Comparison of ENCODE assay signal across 14 cellular contexts in genomic region chr1:243597383-243597782, GRCh38.
DNase-seq lines count a peak whose midpoint lies in the region; ATAC-seq and TF ChIP-seq lines count a peak whose summit lies in the region.
"Had no signal": no experiment of that assay in that cellular context is flagged by ENCODE, and none has a peak within 500 bp of the region (broad histone marks: within the 10 kb centered on the region; RNA-seq: fewer than 3 reads in every experiment).

No MANE protein-coding gene starts in this region.

- no peak overlapping the region for H3K4me2 ChIP-seq in IMR-90 (ENCODE audit: low read depth, low read length)
- H3K4me2 ChIP-seq: neural progenitor cell had no signal

- H3K4ac ChIP-seq in IMR-90 (ENCODE audit: low read depth, low read length): peak overlapping the region; percentile 61; the same call in 1 of the 2 replicates

- peak overlapping the region in 2 of 7 donors; percentile 27 to 28 for H3K4me3 Mint-ChIP-seq in CD8-positive, alpha-beta memory T cell
- no peak overlapping the region for H3K4me3 Mint-ChIP-seq in activated naive CD8-positive, alpha-beta T cell treated with anti-CD3 and anti-CD28 coated beads, Interleukin-2, amount 50 U/mL, for 24 hours
- H3K4me3 Mint-ChIP-seq: activated B cell treated with CpG ODN at 0.5 μM for 24 hours, memory B cell, neural progenitor cell had no signal

- peaks cover 11 to 17% of the 10 kb centered on the region in 2 experiments for H3K79me1 ChIP-seq in IMR-90 (ENCODE audit: low read depth in 1 of 2, low read length in 2 of 2)

- H2AK5ac ChIP-seq in IMR-90 (ENCODE audit: low read depth, low read length): peak overlapping the region; percentile 59

- no peak overlapping the region for H2AK9ac ChIP-seq in IMR-90 (replicated peaks; ENCODE audit: low read depth, low read length, poor library complexity)

- H3K9ac ChIP-seq in IMR-90 (ENCODE audit: low read depth, low read length): no peak overlapping the region
- H3K9ac ChIP-seq: BLaER1 treated with 17β-estradiol and CSF1 and Interleukin-3, amounts not matched to agents 10 nM and 100 nM; neural progenitor cell had no signal

- peaks cover 25% of the 10 kb centered on the region for H3K4me1 ChIP-seq in CD8-positive, alpha-beta memory T cell (ENCODE audit: insufficient read depth, low read length)
- H3K4me1 ChIP-seq in IMR-90 (ENCODE audit: control insufficient read depth, insufficient read depth, low read length) (peaks cover 4% of the 10 kb centered on the region), lower lobe of right lung (no peaks in the 10 kb centered on the region), A673 (ENCODE audit: insufficient read depth, low read length, poor library complexity, severe bottlenecking) (no peaks in the 10 kb centered on the region)
- peaks cover 7% of the 10 kb centered on the region for H3K4me1 ChIP-seq in effector memory CD4-positive, alpha-beta T cell (ENCODE audit: control insufficient read depth, insufficient read depth, low read length, poor library complexity, severe bottlenecking)
- H3K4me1 ChIP-seq: neural progenitor cell had no signal

- in situ Hi-C loops in IMR-90 (cut with MboI; ENCODE audit: low sequenced_read_pairs): no loop called here

- TF ChIP-seq CTCF in IMR-90 (conservative IDR thresholded peaks at IDR 0.05; ENCODE audit: low read depth, low read length) (no peak), lower lobe of right lung (IDR thresholded peaks at IDR 0.05) (no peak), A673 (conservative IDR thresholded peaks at IDR 0.05; ENCODE audit: low read depth, low read length) (no peak)

- no peak overlapping the region for H3K27ac ChIP-seq in CD8-positive, alpha-beta memory T cell (ENCODE audit: low read depth, low read length)
- H3K27ac ChIP-seq in IMR-90 (ENCODE audit: insufficient read depth, low read length): peak overlapping the region; percentile 42; the same call in 1 of the 2 replicates
- H3K27ac ChIP-seq in lower lobe of right lung: no peak overlapping the region
- H3K27ac ChIP-seq in effector memory CD4-positive, alpha-beta T cell (ENCODE audit: insufficient read depth, low read length, poor library complexity, severe bottlenecking): no peak overlapping the region
- H3K27ac ChIP-seq in A673 (ENCODE audit: low read depth, low read length, poor library complexity, severe bottlenecking): no peak overlapping the region
- H3K27ac ChIP-seq: BLaER1 treated with 17β-estradiol and CSF1 and Interleukin-3, amounts not matched to agents 10 nM and 100 nM; neural progenitor cell had no signal

- BruUV-seq in IMR-90 (replicated peaks; lab: Mats Ljungman, UMichigan): no TSS peak
- BruUV-seq in A673 (replicated peaks; lab: Mats Ljungman, UMichigan): no TSS peak

- ATAC-seq in IMR-90 (ENCODE audit: low read depth): no peak
- peak; percentile 21 for ATAC-seq in activated naive CD8-positive, alpha-beta T cell treated with anti-CD3 and anti-CD28 coated beads, Interleukin-2, amount 50 U/mL, for 24 hours
- peak; percentile 63 to 74 for ATAC-seq in lower lobe of right lung
- ATAC-seq in GM18873 (IDR thresholded peaks at IDR 0.05; ENCODE audit: low FRiP score, unreplicated experiment): no peak

- peaks cover 8 to 17% (median 10%) of the 10 kb centered on the region in 3 donors for H3K36me3 Mint-ChIP-seq in CD8-positive, alpha-beta memory T cell
- H3K36me3 Mint-ChIP-seq in activated naive CD8-positive, alpha-beta T cell treated with anti-CD3 and anti-CD28 coated beads, Interleukin-2, amount 50 U/mL, for 24 hours (ENCODE audit: low read depth): peaks cover 33% of the 10 kb centered on the region

- no peak overlapping the region; the same call in 1 of the 2 replicates for H3K18ac ChIP-seq in IMR-90 (ENCODE audit: low read depth, low read length)

- H3K23ac ChIP-seq in IMR-90 (ENCODE audit: low read depth, low read length): no peak overlapping the region

- H3K4me3 ChIP-seq in CD8-positive, alpha-beta memory T cell (ENCODE audit: low read length): no peak overlapping the region
- H3K4me3 ChIP-seq in IMR-90 (ENCODE audit: insufficient read depth, low read depth, low read length) (no peak overlapping the region), lower lobe of right lung (no peak overlapping the region), A673 (ENCODE audit: low read depth, low read length, poor library complexity, severe bottlenecking) (no peak overlapping the region)
- H3K4me3 ChIP-seq in effector memory CD4-positive, alpha-beta T cell (ENCODE audit: insufficient read depth, low read depth, low read length, poor library complexity, severe bottlenecking): no peak overlapping the region
- H3K4me3 ChIP-seq: BLaER1 treated with 17β-estradiol and CSF1 and Interleukin-3, amounts not matched to agents 10 nM and 100 nM; neural progenitor cell had no signal

- intact Hi-C loops in IMR-90 (cut with micrococcal nuclease) (no loop called here), lower lobe of right lung (cut with DNase I) (no loop called here), A673 (cut with micrococcal nuclease; ENCODE audit: unreplicated experiment) (no loop called here)

- CTCF ChIA-PET in CD8-positive, alpha-beta memory T cell (lab: Charles Lee): no interaction called here
- CTCF ChIA-PET in IMR-90 (lab: Yijun Ruan, JAX) (no interaction called here), A673 (lab: Charles Lee) (no interaction called here)

- H2BK5ac ChIP-seq in IMR-90 (ENCODE audit: low read depth, low read length, poor library complexity, severe bottlenecking): peak overlapping the region; percentile 5

- H4K20me1 ChIP-seq in IMR-90 (ENCODE audit: insufficient read depth, low read length): no peaks in the 10 kb centered on the region

- H4K8ac ChIP-seq in IMR-90 (ENCODE audit: low read depth in 2 of 2, low read length in 2 of 2): peak overlapping the region; percentile 9 to 16; a peak in 2 of 4 replicates

- POLR2A ChIA-PET in CD8-positive, alpha-beta memory T cell (lab: Charles Lee): no interaction called here
- POLR2A ChIA-PET in IMR-90 (lab: Charles Lee; ENCODE audit: unreplicated experiment) (no interaction called here), A673 (lab: Charles Lee; ENCODE audit: low non-redundant PET) (no interaction called here)

- peak overlapping the region; percentile 73; the same call in 1 of the 2 replicates for H2BK120ac ChIP-seq in IMR-90 (ENCODE audit: low read depth, low read length)

- peaks cover 5 to 8% (median 6%) of the 10 kb centered on the region in 5 donors for H3K9me3 Mint-ChIP-seq in CD8-positive, alpha-beta memory T cell
- peaks cover 7% of the 10 kb centered on the region for H3K9me3 Mint-ChIP-seq in activated naive CD8-positive, alpha-beta T cell treated with anti-CD3 and anti-CD28 coated beads, Interleukin-2, amount 50 U/mL, for 24 hours

- DNase-seq in CD8-positive, alpha-beta memory T cell: no peak
- peak; percentile 3 for DNase-seq in IMR-90
- no peak for DNase-seq in activated naive CD8-positive, alpha-beta T cell treated with anti-CD3 and anti-CD28 coated beads, Interleukin-2, amount 50 U/mL, for 24 hours
- no peak for DNase-seq in lower lobe of right lung
- DNase-seq in effector memory CD4-positive, alpha-beta T cell: no peak
- DNase-seq in stimulated activated CD8-positive, alpha-beta memory T cell treated with anti-CD3 and anti-CD28 coated beads, Interleukin-4, amount 100 ng/mL, for 48 hours: no peak
- no peak for DNase-seq in A673 (ENCODE audit: low spot score)
- DNase-seq: activated B cell treated with CpG ODN at 0.5 μM for 24 hours; central memory CD4-positive, alpha-beta T cell; KBM-7 had no signal

- dilution Hi-C loops in IMR-90 (cut with HindIII; ENCODE audit: low sequenced_read_pairs, unreplicated experiment): no loop called here

- H3K9me3 ChIP-seq in CD8-positive, alpha-beta memory T cell (ENCODE audit: low read length): no peaks in the 10 kb centered on the region
- H3K9me3 ChIP-seq in IMR-90 (ENCODE audit: control insufficient read depth, insufficient read depth, low read length) (peaks cover 3% of the 10 kb centered on the region), lower lobe of right lung (peaks cover 12% of the 10 kb centered on the region), A673 (ENCODE audit: low read depth, low read length, poor library complexity, severe bottlenecking) (no peaks in the 10 kb centered on the region)
- H3K9me3 ChIP-seq in effector memory CD4-positive, alpha-beta T cell (ENCODE audit: control insufficient read depth, low read length): peaks cover 6% of the 10 kb centered on the region

- H3K56ac ChIP-seq in IMR-90 (ENCODE audit: extremely low read depth, insufficient read depth, low read length): no peak overlapping the region

- 0 out of 2 replicates have a peak overlapping the region, but pooled peaks have one; percentile 3 for H3K14ac ChIP-seq in IMR-90 (replicated peaks; ENCODE audit: low read depth, low read length)

- peak overlapping the region; percentile 54; the same call in 1 of the 3 replicates for H2BK15ac ChIP-seq in IMR-90 (ENCODE audit: low read depth, low read length)

- no peaks in the 10 kb centered on the region for H3K27me3 Mint-ChIP-seq in CD8-positive, alpha-beta memory T cell
- H3K27me3 Mint-ChIP-seq in activated naive CD8-positive, alpha-beta T cell treated with anti-CD3 and anti-CD28 coated beads, Interleukin-2, amount 50 U/mL, for 24 hours: no peaks in the 10 kb centered on the region
- H3K27me3 Mint-ChIP-seq: activated B cell treated with CpG ODN at 0.5 μM for 24 hours, memory B cell had no signal

- H3K36me3 ChIP-seq in CD8-positive, alpha-beta memory T cell (ENCODE audit: insufficient read depth, low read length): no peaks in the 10 kb centered on the region
- H3K36me3 ChIP-seq in IMR-90 (ENCODE audit: control insufficient read depth, insufficient read depth, low read length) (peaks cover 4% of the 10 kb centered on the region), lower lobe of right lung (no peaks in the 10 kb centered on the region), A673 (ENCODE audit: insufficient read depth, low read length, poor library complexity, severe bottlenecking) (no peaks in the 10 kb centered on the region)
- H3K36me3 ChIP-seq in effector memory CD4-positive, alpha-beta T cell (ENCODE audit: control insufficient read depth, insufficient read depth, low read length): peaks cover 6% of the 10 kb centered on the region
- H3K36me3 ChIP-seq: neural progenitor cell had no signal

- H3K27ac Mint-ChIP-seq in CD8-positive, alpha-beta memory T cell: peak overlapping the region in 7 of 8 donors; percentile 11 to 75 (median 59)
- peak overlapping the region; percentile 75 for H3K27ac Mint-ChIP-seq in activated naive CD8-positive, alpha-beta T cell treated with anti-CD3 and anti-CD28 coated beads, Interleukin-2, amount 50 U/mL, for 24 hours
- H3K27ac Mint-ChIP-seq: neural progenitor cell had no signal

- no peak overlapping the region for H4K5ac ChIP-seq in IMR-90 (ENCODE audit: low read depth, low read length)

- H3K9me1 ChIP-seq in IMR-90 (ENCODE audit: insufficient read depth, low read length): peaks cover 11% of the 10 kb centered on the region

- no peak for TF ChIP-seq POLR2A in IMR-90 (IDR thresholded peaks at IDR 0.05; ENCODE audit: low read depth, low read length)

- H3K27me3 ChIP-seq in CD8-positive, alpha-beta memory T cell (ENCODE audit: insufficient read depth, low read length, poor library complexity, severe bottlenecking): no peaks in the 10 kb centered on the region
- H3K27me3 ChIP-seq in IMR-90 (ENCODE audit: control insufficient read depth, insufficient read depth, low read length): no peaks in the 10 kb centered on the region
- no peaks in the 10 kb centered on the region for H3K27me3 ChIP-seq in lower lobe of right lung (ENCODE audit: low read depth)
- no peaks in the 10 kb centered on the region for H3K27me3 ChIP-seq in effector memory CD4-positive, alpha-beta T cell (replicated peaks; ENCODE audit: control insufficient read depth, insufficient read depth, low read length, poor library complexity, severe bottlenecking)
- H3K27me3 ChIP-seq in A673 (replicated peaks; ENCODE audit: insufficient read depth, low read depth, low read length, poor library complexity): no peaks in the 10 kb centered on the region
- H3K27me3 ChIP-seq: neural progenitor cell had no signal

- TF ChIP-seq RAD21 in IMR-90 (IDR thresholded peaks at IDR 0.05; ENCODE audit: low read length): no peak

- no peak overlapping the region for H2BK20ac ChIP-seq in IMR-90 (ENCODE audit: low read depth, low read length)

- WGBS in IMR-90 (ENCODE audit: extremely low coverage in 2 of 2, insufficient read length in 1 of 2), 2 experiments: no CpG with 5 or more reads among the region's 3 CpGs

- no peak overlapping the region for H2AFZ ChIP-seq in IMR-90 (replicated peaks; ENCODE audit: low read length, poor library complexity)
- H2AFZ ChIP-seq: neural progenitor cell had no signal

- peak overlapping the region; percentile 23 for H4K91ac ChIP-seq in IMR-90 (ENCODE audit: insufficient read depth, low read depth, low read length)

- H3K4me1 Mint-ChIP-seq in CD8-positive, alpha-beta memory T cell: peaks cover 36 to 67% (median 60%) of the 10 kb centered on the region in 3 donors
- H3K4me1 Mint-ChIP-seq in activated naive CD8-positive, alpha-beta T cell treated with anti-CD3 and anti-CD28 coated beads, Interleukin-2, amount 50 U/mL, for 24 hours: peaks cover 43% of the 10 kb centered on the region
- H3K4me1 Mint-ChIP-seq: neural progenitor cell had no signal

Comparison
In these comparisons a context has a peak if more than half of its experiments do, and no peak if none do; other contexts are left out.
1. ATAC-seq: peak in activated naive CD8-positive, alpha-beta T cell treated with anti-CD3 and anti-CD28 coated beads, Interleukin-2, amount 50 U/mL, for 24 hours (single experiment) and lower lobe of right lung (2 of 2); none in IMR-90 (single experiment) and GM18873 (single experiment).